In the genomic region with DNA sequence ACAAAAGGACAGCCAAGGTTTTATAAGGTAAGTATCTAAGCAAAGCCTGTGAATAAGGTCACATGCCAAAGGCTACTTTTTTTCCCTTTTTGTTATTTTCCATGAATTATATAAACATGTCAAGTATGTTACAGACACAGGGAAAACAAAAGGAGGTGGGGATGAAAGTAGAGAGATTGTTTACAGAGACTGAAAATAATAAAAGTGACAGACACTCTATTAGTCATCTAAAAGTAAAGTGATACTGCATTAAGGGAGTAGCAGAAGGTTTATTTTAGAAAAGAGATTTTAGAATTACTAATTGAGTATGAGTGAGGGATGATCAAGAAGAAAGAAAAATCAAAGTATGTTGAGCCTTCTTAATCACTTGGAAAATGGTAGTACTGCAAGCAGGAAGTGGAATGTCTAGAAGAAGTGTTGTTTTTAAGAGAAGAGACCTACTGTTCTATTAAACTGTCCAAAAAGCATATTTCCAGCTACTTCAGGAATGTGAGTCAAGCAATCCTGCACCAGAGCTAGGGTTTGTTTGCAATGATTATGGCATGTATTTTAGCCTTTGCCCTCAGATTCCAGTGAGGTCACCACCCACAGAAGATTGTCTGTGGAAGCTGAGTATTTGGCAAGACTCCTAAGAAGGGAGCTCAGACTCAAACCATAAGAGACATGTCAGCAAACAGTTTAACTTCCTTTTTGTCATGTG, we compare ENCODE assay signal across 9 cellular contexts.
DNase-seq lines count a peak whose midpoint lies in the region; ATAC-seq and TF ChIP-seq lines count a peak whose summit lies in the region.
"Had no signal": no experiment of that assay in that cellular context is flagged by ENCODE, and none has a peak within 500 bp of the region (broad histone marks: within the 10 kb centered on the region; RNA-seq: fewer than 3 reads in every experiment).

No MANE protein-coding gene starts in this region.

- H3K27ac ChIP-seq in mesenchymal stem cell (ENCODE audit: low read length, poor library complexity, severe bottlenecking) = peak overlapping the region; percentile 88

- H3K4me2 ChIP-seq in mesenchymal stem cell (ENCODE audit: low read length, poor library complexity, severe bottlenecking) = no peak overlapping the region

- no peaks in the 10 kb centered on the region for H3K4me1 Mint-ChIP-seq in activated T-cell treated with anti-CD3 and anti-CD28 coated beads, Interleukin-2, amount 50 U/mL, for 72 hours (ENCODE audit: low read depth)
- H3K4me1 Mint-ChIP-seq in activated T-cell treated with anti-CD3 and anti-CD28 coated beads, Interleukin-2, amount 50 U/mL, for 24 hours (ENCODE audit: low read depth) = peaks cover 8% of the 10 kb centered on the region
- H3K4me1 Mint-ChIP-seq in MCF 10A (ENCODE audit: insufficient read depth, unreplicated experiment) = peaks cover 25% of the 10 kb centered on the region

- no peak for TF ChIP-seq CTCF in MCF 10A (IDR thresholded peaks at IDR 0.05; ENCODE audit: unreplicated experiment)

- no peak overlapping the region for H3K18ac ChIP-seq in mesenchymal stem cell (ENCODE audit: low read depth in 1 of 2, low read length in 2 of 2)

- no TSS peak for BruUV-seq in MCF 10A (replicated peaks; lab: Mats Ljungman, UMichigan)

- H2BK12ac ChIP-seq in mesenchymal stem cell (ENCODE audit: low read length in 2 of 2) = no peak overlapping the region

- H3K79me1 ChIP-seq in mesenchymal stem cell (replicated peaks; ENCODE audit: low read length, poor library complexity, severe bottlenecking) = no peaks in the 10 kb centered on the region

- H3K4me1 ChIP-seq in mesenchymal stem cell (ENCODE audit: control insufficient read depth, insufficient read depth, low read depth, low read length) = peaks cover 4% of the 10 kb centered on the region

- peak overlapping the region in 1 of 2 experiments; percentile 72 for H3K4me3 ChIP-seq in mesenchymal stem cell (ENCODE audit: insufficient read depth in 1 of 2, low read depth in 1 of 2, low read length in 2 of 2)

- H3K14ac ChIP-seq in mesenchymal stem cell (ENCODE audit: low read length in 2 of 2) = no peak overlapping the region

- CTCF ChIA-PET in MCF 10A (lab: Yijun Ruan, JAX) = interaction anchor here (0.6 to 1.3 kb wide), 3 partner anchors 9 to 973 kb away, joined by 3 to 4 read pairs (median 3); no protein-coding TSS in a partner anchor

- no peaks in the 10 kb centered on the region for H3K9me3 ChIP-seq in mesenchymal stem cell (ENCODE audit: control insufficient read depth, low read length)

- no peak overlapping the region for H3K4ac ChIP-seq in mesenchymal stem cell (ENCODE audit: low read depth in 1 of 2, low read length in 2 of 2)

- peak overlapping the region; percentile 28 for H3K27ac Mint-ChIP-seq in activated T-cell treated with anti-CD3 and anti-CD28 coated beads, Interleukin-2, amount 50 U/mL, for 72 hours
- no peak overlapping the region for H3K27ac Mint-ChIP-seq in activated T-cell treated with anti-CD3 and anti-CD28 coated beads, Interleukin-2, amount 50 U/mL, for 24 hours
- H3K27ac Mint-ChIP-seq in MCF 10A (ENCODE audit: low read depth, unreplicated experiment) = peak overlapping the region; percentile 70

- peaks cover 3 to 7% of the 10 kb centered on the region in 2 donors for H3K9me3 Mint-ChIP-seq in activated T-cell treated with anti-CD3 and anti-CD28 coated beads, Interleukin-2, amount 50 U/mL, for 72 hours
- peaks cover 1% of the 10 kb centered on the region for H3K9me3 Mint-ChIP-seq in activated T-cell treated with anti-CD3 and anti-CD28 coated beads, Interleukin-2, amount 50 U/mL, for 24 hours
- no peaks in the 10 kb centered on the region for H3K9me3 Mint-ChIP-seq in MCF 10A (ENCODE audit: unreplicated experiment)

- no peak overlapping the region for H2BK120ac ChIP-seq in mesenchymal stem cell (ENCODE audit: low read depth, low read length)

- DNase-seq in activated T-cell treated with anti-CD3 and anti-CD28 coated beads, Interleukin-2, amount 50 U/mL, for 72 hours = no peak
- DNase-seq in activated T-cell treated with anti-CD3 and anti-CD28 coated beads, Interleukin-2, amount 50 U/mL, for 24 hours = no peak
- DNase-seq in MCF 10A (ENCODE audit: unreplicated experiment) (peak; percentile 53), mesenchymal stem cell (peak; percentile 91), 8988T (no peak), activated gamma-delta T cell treated with Interleukin-2 at 50 U/mL for 16 hours (no peak), NCI-H1048 (lab: John Stamatoyannopoulos, UW) (no peak), activated gamma-delta T cell (lab: John Stamatoyannopoulos, UW) (no peak)
- DNase-seq: effector CD8-positive, alpha-beta T cell had no signal

- H2AK5ac ChIP-seq in mesenchymal stem cell (ENCODE audit: low read length, severe bottlenecking) = no peak overlapping the region

- H3K9ac ChIP-seq in mesenchymal stem cell (ENCODE audit: low read length) = peak overlapping the region; percentile 82

- intact Hi-C loops in MCF 10A (cut with micrococcal nuclease) = no loop called here

- H3K27me3 ChIP-seq in mesenchymal stem cell (ENCODE audit: control insufficient read depth in 1 of 2, insufficient read depth in 1 of 2, low read length in 2 of 2) = no peaks in the 10 kb centered on the region

- H3K4me3 Mint-ChIP-seq in activated T-cell treated with anti-CD3 and anti-CD28 coated beads, Interleukin-2, amount 50 U/mL, for 72 hours = no peak overlapping the region
- no peak overlapping the region for H3K4me3 Mint-ChIP-seq in activated T-cell treated with anti-CD3 and anti-CD28 coated beads, Interleukin-2, amount 50 U/mL, for 24 hours
- peak overlapping the region; percentile 52 for H3K4me3 Mint-ChIP-seq in MCF 10A (ENCODE audit: unreplicated experiment)

- H3K23ac ChIP-seq in mesenchymal stem cell (ENCODE audit: low read length in 2 of 2) = no peak overlapping the region

- H4K91ac ChIP-seq in mesenchymal stem cell (ENCODE audit: low read length) = no peak overlapping the region

- H3K36me3 ChIP-seq in mesenchymal stem cell (ENCODE audit: control insufficient read depth in 1 of 2, insufficient read depth in 2 of 2, low read depth in 1 of 2, low read length in 2 of 2) = no peaks in the 10 kb centered on the region

- POLR2A ChIA-PET in MCF 10A (lab: Yijun Ruan, JAX) = interaction anchor here (0.6 to 1.8 kb wide), 5 partner anchors 9 to 179 kb away, joined by 3 to 11 read pairs (median 3); no protein-coding TSS in a partner anchor

- H2BK15ac ChIP-seq in mesenchymal stem cell (ENCODE audit: low read depth, poor library complexity, severe bottlenecking) = no peak overlapping the region

- no peaks in the 10 kb centered on the region for H3K27me3 Mint-ChIP-seq in activated T-cell treated with anti-CD3 and anti-CD28 coated beads, Interleukin-2, amount 50 U/mL, for 72 hours (ENCODE audit: low read depth)
- H3K27me3 Mint-ChIP-seq in activated T-cell treated with anti-CD3 and anti-CD28 coated beads, Interleukin-2, amount 50 U/mL, for 24 hours = no peaks in the 10 kb centered on the region
- no peaks in the 10 kb centered on the region for H3K27me3 Mint-ChIP-seq in MCF 10A (ENCODE audit: insufficient read depth, unreplicated experiment)

- H3K36me3 Mint-ChIP-seq in activated T-cell treated with anti-CD3 and anti-CD28 coated beads, Interleukin-2, amount 50 U/mL, for 72 hours (ENCODE audit: insufficient read depth in 2 of 2) = peaks cover 0 to 3% of the 10 kb centered on the region in 2 donors
- H3K36me3 Mint-ChIP-seq in activated T-cell treated with anti-CD3 and anti-CD28 coated beads, Interleukin-2, amount 50 U/mL, for 24 hours (ENCODE audit: low read depth) = no peaks in the 10 kb centered on the region
- no peaks in the 10 kb centered on the region for H3K36me3 Mint-ChIP-seq in MCF 10A (ENCODE audit: insufficient read depth, unreplicated experiment)

- H4K8ac ChIP-seq in mesenchymal stem cell (ENCODE audit: low read length) = no peak overlapping the region

- no peak for ATAC-seq in activated T-cell treated with anti-CD3 and anti-CD28 coated beads, Interleukin-2, amount 50 U/mL, for 72 hours (replicated peaks in 1 of 2)

- no peak overlapping the region for H2BK5ac ChIP-seq in mesenchymal stem cell (ENCODE audit: low read depth, low read length, poor library complexity, severe bottlenecking)

- H2AFZ ChIP-seq in mesenchymal stem cell (ENCODE audit: low read depth, low read length) = no peak overlapping the region

Comparison
In these comparisons a context has a peak if more than half of its experiments do, and no peak if none do; other contexts are left out.
1. DNase-seq: peak in MCF 10A (single experiment) and mesenchymal stem cell (single experiment); none in activated T-cell treated with anti-CD3 and anti-CD28 coated beads, Interleukin-2, amount 50 U/mL, for 72 hours (0 of 2), activated T-cell treated with anti-CD3 and anti-CD28 coated beads, Interleukin-2, amount 50 U/mL, for 24 hours (single experiment), 8988T (single experiment), activated gamma-delta T cell treated with Interleukin-2 at 50 U/mL for 16 hours (single experiment), NCI-H1048 (single experiment) and activated gamma-delta T cell (single experiment).